ENCODE assay signal across 32 cellular contexts in the genomic region with DNA sequence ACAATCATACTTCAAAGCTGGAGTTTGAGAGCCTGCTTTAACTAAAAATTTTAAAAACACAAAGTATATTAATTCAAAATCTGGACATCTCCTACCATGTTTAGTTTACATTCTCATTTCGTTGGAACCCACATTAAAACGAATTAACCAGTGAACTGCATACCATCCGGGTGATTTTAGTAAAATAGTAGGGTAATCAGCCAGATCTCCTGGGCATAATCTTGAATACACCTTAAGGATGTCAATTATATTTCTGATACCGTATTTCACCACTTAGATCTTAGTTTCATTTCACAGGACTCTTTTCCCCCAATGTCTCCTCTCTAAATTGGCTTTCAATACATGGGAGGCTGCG.
"Had no signal": no experiment of that assay in that cellular context is flagged by ENCODE, and none has a peak within 500 bp of the region (broad histone marks: within the 10 kb centered on the region; RNA-seq: fewer than 3 reads in every experiment).

No MANE protein-coding gene starts in this region.

- ATAC-seq: activated CD8-positive, alpha-beta memory T cell treated with anti-CD3 and anti-CD28 coated beads, Interleukin-2, amount 10 ng/mL, durations not matched to agents 7 days and 5 days; activated CD8-positive, alpha-beta T cell treated with anti-CD3 and anti-CD28 coated beads, Interleukin-2, amount 10 ng/mL, durations not matched to agents 7 days and 5 days; activated naive CD4-positive, alpha-beta T cell treated with anti-CD3 and anti-CD28 coated beads, Interleukin-2, amount 50 U/mL, for 72 hours; body of pancreas had no signal

- H3K4me3 Mint-ChIP-seq: activated B cell treated with CpG ODN at 0.5 μM for 24 hours; activated CD4-positive, alpha-beta memory T cell treated with anti-CD3 and anti-CD28 coated beads, Interleukin-2, amount 10 ng/mL, durations not matched to agents 7 days and 5 days; activated CD4-positive, alpha-beta T cell treated with anti-CD3 and anti-CD28 coated beads, Interleukin-2, amount 10 ng/mL, durations not matched to agents 24 days and 14 days; activated CD8-positive, alpha-beta memory T cell treated with anti-CD3 and anti-CD28 coated beads, Interleukin-2, amount 10 ng/mL, durations not matched to agents 7 days and 5 days; activated CD8-positive, alpha-beta T cell treated with anti-CD3 and anti-CD28 coated beads, Interleukin-2, amount 10 ng/mL, durations not matched to agents 7 days and 5 days; activated naive CD4-positive, alpha-beta T cell treated with anti-CD3 and anti-CD28 coated beads for 36 hours; activated naive CD8-positive, alpha-beta T cell treated with anti-CD3 and anti-CD28 coated beads for 36 hours; activated T-cell treated with anti-CD3 and anti-CD28 coated beads, Interleukin-2, amount 50 U/mL, for 24 hours; T-helper 1 cell treated with Interleukin-12 subunit alpha and Interleukin-12 subunit beta and Interleukin-4 antibody, amounts not matched to agents 30 μg/mL and 1 μg/mL, for 36 hours; T-helper 2 cell treated with Interferon-gamma antibody and Interleukin-4, amounts not matched to agents 5 μg/mL and 100 μg/mL, for 36 hours had no signal

- H3K9me3 Mint-ChIP-seq: activated B cell treated with CpG ODN at 0.5 μM for 24 hours; activated naive CD8-positive, alpha-beta T cell treated with anti-CD3 and anti-CD28 coated beads for 36 hours; activated T-cell treated with anti-CD3 and anti-CD28 coated beads, Interleukin-2, amount 50 U/mL, for 24 hours; T-helper 2 cell treated with Interferon-gamma antibody and Interleukin-4, amounts not matched to agents 5 μg/mL and 100 μg/mL, for 36 hours had no signal

- H3K36me3 Mint-ChIP-seq: activated CD8-positive, alpha-beta memory T cell treated with anti-CD3 and anti-CD28 coated beads, Interleukin-2, amount 10 ng/mL, durations not matched to agents 7 days and 5 days; activated naive CD4-positive, alpha-beta T cell treated with anti-CD3 and anti-CD28 coated beads, Interleukin-2, amount 50 U/mL, for 72 hours; activated naive CD8-positive, alpha-beta T cell treated with anti-CD3 and anti-CD28 coated beads for 36 hours had no signal

- H3K27ac ChIP-seq: adrenal gland, body of pancreas, brain microvascular endothelial cell, breast epithelium, VCaP had no signal

- H3K9me3 ChIP-seq: adrenal gland, body of pancreas, breast epithelium had no signal

- H3K27me3 Mint-ChIP-seq: activated B cell treated with CpG ODN at 0.5 μM for 24 hours had no signal

- H3K27ac Mint-ChIP-seq: activated B cell treated with CpG ODN at 0.5 μM for 24 hours; activated CD4-positive, alpha-beta memory T cell treated with anti-CD3 and anti-CD28 coated beads, Interleukin-2, amount 10 ng/mL, durations not matched to agents 7 days and 5 days; activated CD4-positive, alpha-beta T cell treated with anti-CD3 and anti-CD28 coated beads, Interleukin-2, amount 10 ng/mL, durations not matched to agents 24 days and 14 days; activated CD8-positive, alpha-beta memory T cell treated with anti-CD3 and anti-CD28 coated beads, Interleukin-2, amount 10 ng/mL, durations not matched to agents 7 days and 5 days; activated CD8-positive, alpha-beta T cell treated with anti-CD3 and anti-CD28 coated beads, Interleukin-2, amount 10 ng/mL, durations not matched to agents 7 days and 5 days; activated naive CD4-positive, alpha-beta T cell treated with anti-CD3 and anti-CD28 coated beads for 36 hours; activated naive CD4-positive, alpha-beta T cell treated with anti-CD3 and anti-CD28 coated beads, Interleukin-2, amount 50 U/mL, for 72 hours; activated naive CD8-positive, alpha-beta T cell treated with anti-CD3 and anti-CD28 coated beads for 36 hours; activated T-cell treated with anti-CD3 and anti-CD28 coated beads, Interleukin-2, amount 50 U/mL, for 24 hours; T-helper 1 cell treated with Interleukin-12 subunit alpha and Interleukin-12 subunit beta and Interleukin-4 antibody, amounts not matched to agents 30 μg/mL and 1 μg/mL, for 36 hours; T-helper 2 cell treated with Interferon-gamma antibody and Interleukin-4, amounts not matched to agents 5 μg/mL and 100 μg/mL, for 36 hours had no signal

- H3K4me1 ChIP-seq: adrenal gland, body of pancreas, breast epithelium had no signal

- H3K4me3 ChIP-seq: adrenal gland, body of pancreas, breast epithelium had no signal

- H3K4me1 Mint-ChIP-seq: activated B cell treated with CpG ODN at 0.5 μM for 24 hours; activated CD4-positive, alpha-beta memory T cell treated with anti-CD3 and anti-CD28 coated beads, Interleukin-2, amount 10 ng/mL, durations not matched to agents 7 days and 5 days; activated CD4-positive, alpha-beta T cell treated with anti-CD3 and anti-CD28 coated beads, Interleukin-2, amount 10 ng/mL, durations not matched to agents 24 days and 14 days; activated CD8-positive, alpha-beta memory T cell treated with anti-CD3 and anti-CD28 coated beads, Interleukin-2, amount 10 ng/mL, durations not matched to agents 7 days and 5 days; activated naive CD8-positive, alpha-beta T cell treated with anti-CD3 and anti-CD28 coated beads for 36 hours had no signal

- H3K27me3 ChIP-seq: adrenal gland, body of pancreas, brain microvascular endothelial cell, breast epithelium had no signal

- FAIRE-seq: astrocyte, TTC549 had no signal

- DNase-seq: activated B cell treated with CpG ODN at 0.5 μM for 24 hours; activated CD4-positive, alpha-beta memory T cell treated with anti-CD3 and anti-CD28 coated beads, Interleukin-2, amount 10 ng/mL, durations not matched to agents 7 days and 5 days; activated CD4-positive, alpha-beta T cell treated with anti-CD3 and anti-CD28 coated beads for 4 hours; activated CD4-positive, alpha-beta T cell treated with anti-CD3 and anti-CD28 coated beads, Interleukin-2, amount 10 ng/mL, durations not matched to agents 24 days and 14 days; activated CD4-positive, alpha-beta T cell treated with anti-CD3 and anti-CD28 coated beads, Interleukin-2, amount 50 U/mL, for 48 hours; activated CD4-positive, CD25-positive, alpha-beta regulatory T cell treated with anti-CD3 and anti-CD28 coated beads, Interleukin-2, amount 50 U/mL, for 72 hours; activated CD8-positive, alpha-beta memory T cell treated with anti-CD3 and anti-CD28 coated beads for 24 hours; activated CD8-positive, alpha-beta memory T cell treated with anti-CD3 and anti-CD28 coated beads, Interleukin-2, amount 10 ng/mL, durations not matched to agents 7 days and 5 days; activated CD8-positive, alpha-beta memory T cell treated with anti-CD3 and anti-CD28 coated beads, Interleukin-2, amount 50 U/mL, for 48 hours; activated CD8-positive, alpha-beta T cell treated with anti-CD3 and anti-CD28 coated beads, Interleukin-2, amount 10 ng/mL, durations not matched to agents 7 days and 5 days; activated effector memory CD4-positive, alpha-beta T cell treated with anti-CD3 and anti-CD28 coated beads, Interleukin-2, amount 50 U/mL, for 16 hours; activated gamma-delta T cell treated with Interleukin-2 at 50 U/mL for 16 hours; activated naive CD4-positive, alpha-beta T cell; activated naive CD4-positive, alpha-beta T cell treated with anti-CD3 and anti-CD28 coated beads for 36 hours; activated naive CD4-positive, alpha-beta T cell treated with anti-CD3 and anti-CD28 coated beads, Interleukin-2, amount 50 U/mL, for 16 hours; activated naive CD8-positive, alpha-beta T cell treated with anti-CD3 and anti-CD28 coated beads for 36 hours; activated T-cell treated with anti-CD3 and anti-CD28 coated beads, Interleukin-2, amount 50 U/mL, for 24 hours; activated T-cell treated with anti-CD3 and anti-CD28 coated beads, Interleukin-2, amount 50 U/mL, for 48 hours; adrenal gland; amniotic stem cell; aorta; body of pancreas; brain microvascular endothelial cell; central memory CD4-positive, alpha-beta T cell; T-helper 9 cell had no signal

- H3K36me3 ChIP-seq: adrenal gland, brain microvascular endothelial cell, breast epithelium had no signal
